Comparison of ENCODE assay signal across 7 cellular contexts in genomic region chr9:1698991-1699390, GRCh38.
"Had no signal": no experiment of that assay in that cellular context is flagged by ENCODE, and none has a peak within 500 bp of the region (broad histone marks: within the 10 kb centered on the region; RNA-seq: fewer than 3 reads in every experiment).

No MANE protein-coding gene starts in this region.

- H3K27ac ChIP-seq: HL-60 had no signal

- H3K4me3 ChIP-seq: K562 had no signal

- ATAC-seq: HepG2, K562 had no signal

- H3K27ac Mint-ChIP-seq: IgD-negative memory B cell had no signal

- DNase-seq: IMR-90, KBM-7, KG1 had no signal

- H3K4me1 Mint-ChIP-seq: IgD-negative memory B cell had no signal

- H3K4me3 Mint-ChIP-seq: IgD-negative memory B cell had no signal

- H3K36me3 Mint-ChIP-seq: IgD-negative memory B cell had no signal
